8 cellular contexts compared by ENCODE assay signal in the genomic region with DNA sequence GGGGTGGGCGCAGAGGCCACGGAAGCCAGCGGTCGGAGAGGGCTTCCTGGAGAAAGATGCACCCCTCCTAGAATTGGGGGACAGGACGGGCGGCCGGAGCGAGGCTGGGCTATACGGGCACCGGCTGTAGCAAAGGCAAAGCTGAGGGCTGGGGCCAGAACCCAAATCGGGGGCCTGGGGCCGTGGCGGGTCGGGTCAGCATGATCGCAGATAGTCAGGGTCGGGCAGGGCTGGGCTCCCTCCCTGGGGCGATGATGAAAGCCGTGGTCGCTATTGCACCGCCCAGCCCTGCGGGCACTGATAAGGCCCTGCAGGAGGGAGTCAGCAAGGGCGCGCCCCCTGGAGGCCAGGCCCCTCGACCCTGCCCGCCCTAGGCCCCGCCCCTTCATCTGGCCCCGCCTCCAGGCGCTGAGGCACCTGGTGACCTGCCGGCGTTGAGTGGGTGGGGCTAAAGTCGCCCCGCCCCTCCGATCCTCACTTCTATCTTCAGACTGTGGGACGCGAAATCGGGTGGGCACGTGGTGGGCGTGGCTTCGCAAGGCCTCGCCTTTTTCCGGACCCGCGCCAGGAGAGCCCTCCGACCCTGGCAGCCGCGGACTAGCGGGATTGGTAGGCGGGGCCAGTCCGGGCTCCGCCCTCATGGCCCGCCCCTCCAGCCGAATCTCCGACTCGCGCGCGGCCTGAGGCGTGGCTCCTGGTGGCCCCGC. TPM values are rescaled to one million over a fixed set of nuclear protein-coding genes. Genes with fewer than 3 reads are reported as not detected.
DNase-seq lines count a peak whose midpoint lies in the region; ATAC-seq and TF ChIP-seq lines count a peak whose summit lies in the region.

No MANE protein-coding gene starts in this region.

- H3K4me1 ChIP-seq in right atrium auricular region, result peaks cover 0 to 74% of the 10 kb centered on the region in 2 donors
- peaks cover 0 to 25% of the 10 kb centered on the region in 2 donors for H3K4me1 ChIP-seq in uterus

- peak in 1 of 2 donors; percentile 28 for TF ChIP-seq POLR2A in uterus (IDR thresholded peaks at IDR 0.05)

- DNase-seq in NCI-H1694 treated with DMSO at 0.1 percent for 48 hours (lab: John Stamatoyannopoulos, UW), result peak; percentile 63
- peak; percentile 46 to 98 (median 87) for DNase-seq in amygdala (lab: John Stamatoyannopoulos, UW)
- DNase-seq in right atrium auricular region (ENCODE audit: low spot score), result peak; percentile 96
- peak; percentile 85 for DNase-seq in pulmonary artery endothelial cell (ENCODE audit: low read depth, low spot score)
- DNase-seq in uterus, result peak; percentile 93 to 94

- ATAC-seq in GM18502 (IDR thresholded peaks at IDR 0.05; ENCODE audit: poor library complexity, unreplicated experiment) (peak; percentile 57), HG02938 (IDR thresholded peaks at IDR 0.05; ENCODE audit: unreplicated experiment) (peak; percentile 49)

- H3K4me3 ChIP-seq in right atrium auricular region (peak overlapping the region; percentile 85 to 92), uterus (peak overlapping the region; percentile 74 to 97)

- no peaks in the 10 kb centered on the region for H3K9me3 Mint-ChIP-seq in T-helper 1 cell treated with Interleukin-12 subunit alpha and Interleukin-12 subunit beta and Interleukin-4 antibody, amounts not matched to agents 30 μg/mL and 1 μg/mL, for 36 hours

- H3K27me3 ChIP-seq in right atrium auricular region (no peaks in the 10 kb centered on the region), uterus (no peaks in the 10 kb centered on the region)

- H3K27ac Mint-ChIP-seq in T-helper 1 cell treated with Interleukin-12 subunit alpha and Interleukin-12 subunit beta and Interleukin-4 antibody, amounts not matched to agents 30 μg/mL and 1 μg/mL, for 36 hours, result peak overlapping the region; percentile 93

- peaks cover 46% of the 10 kb centered on the region for H3K4me1 Mint-ChIP-seq in T-helper 1 cell treated with Interleukin-12 subunit alpha and Interleukin-12 subunit beta and Interleukin-4 antibody, amounts not matched to agents 30 μg/mL and 1 μg/mL, for 36 hours (ENCODE audit: low read depth)

- H3K36me3 Mint-ChIP-seq in T-helper 1 cell treated with Interleukin-12 subunit alpha and Interleukin-12 subunit beta and Interleukin-4 antibody, amounts not matched to agents 30 μg/mL and 1 μg/mL, for 36 hours (ENCODE audit: low read depth), result peaks cover 3% of the 10 kb centered on the region

- peak overlapping the region; percentile 87 for H3K4me3 Mint-ChIP-seq in T-helper 1 cell treated with Interleukin-12 subunit alpha and Interleukin-12 subunit beta and Interleukin-4 antibody, amounts not matched to agents 30 μg/mL and 1 μg/mL, for 36 hours

- H3K27ac ChIP-seq in right atrium auricular region (peak overlapping the region; percentile 93 to 96), uterus (peak overlapping the region; percentile 89 to 90)

- H3K36me3 ChIP-seq in right atrium auricular region (no peaks in the 10 kb centered on the region), uterus (no peaks in the 10 kb centered on the region)

- intact Hi-C loops in uterus (cut with DNase I; ENCODE audit: low total_unique reads), result no loop called here

- TF ChIP-seq CTCF in right atrium auricular region (IDR thresholded peaks at IDR 0.05), result peak; percentile 34 to 75
- TF ChIP-seq CTCF in uterus (IDR thresholded peaks at IDR 0.05), result peak; percentile 38 to 58 (median 56)

- H3K9me3 ChIP-seq in right atrium auricular region (no peaks in the 10 kb centered on the region), uterus (no peaks in the 10 kb centered on the region)

- peaks cover 8% of the 10 kb centered on the region for H3K27me3 Mint-ChIP-seq in T-helper 1 cell treated with Interleukin-12 subunit alpha and Interleukin-12 subunit beta and Interleukin-4 antibody, amounts not matched to agents 30 μg/mL and 1 μg/mL, for 36 hours (ENCODE audit: low read depth)

RNA-seq across cellular contexts. Expression of a gene that starts 0.4 kb away (rescaled TPM):
- total RNA-seq in right atrium auricular region (10 to 100 TPM; 42.6 to 47.4 TPM), pulmonary artery endothelial cell (66.9 and 79.4 TPM in 2 replicates), uterus (10 to 100 TPM; 11.8 to 31.3 (median 21.8) TPM)

RNA-seq across cellular contexts. Expression of a gene that starts 36.4 kb away (rescaled TPM):
- total RNA-seq in right atrium auricular region, result 10 to 100 TPM; 11.5 to 13.4 TPM
- total RNA-seq in pulmonary artery endothelial cell, result 7.5 and 10.2 TPM in 2 replicates
- 10 to 100 TPM in 2 of 4 donors, under 1 TPM in 2; under 0.01 to 15.1 (median 6.0) TPM for total RNA-seq in uterus

Comparison
In these comparisons a context has a peak if more than half of its experiments do, and no peak if none do; other contexts are left out.
1. Peak in every context shown above with its lines: DNase-seq, ATAC-seq, H3K4me3 ChIP-seq and H3K27ac ChIP-seq.